8 cellular contexts compared by ENCODE assay signal in genomic region chr12:100154472-100155247, GRCh38. TPM values are rescaled to one million over a fixed set of nuclear protein-coding genes. Genes with fewer than 3 reads are reported as not detected.
A peak's percentile ranks its signal among the peaks of the same experiment; 100 is the strongest.
DNase-seq lines count a peak whose midpoint lies in the region; TF ChIP-seq lines count a peak whose summit lies in the region.

No MANE protein-coding gene starts in this region.

- no peaks in the 10 kb centered on the region for H3K36me3 Mint-ChIP-seq in activated CD4-positive, alpha-beta T cell treated with anti-CD3 and anti-CD28 coated beads, Interleukin-2, amount 10 ng/mL, durations not matched to agents 24 days and 14 days (ENCODE audit: low read depth)

- H3K36me3 ChIP-seq in mesenchymal stem cell (ENCODE audit: control insufficient read depth in 1 of 2, insufficient read depth in 2 of 2, low read depth in 1 of 2, low read length in 2 of 2), result no peaks in the 10 kb centered on the region

- H3K23ac ChIP-seq in mesenchymal stem cell (ENCODE audit: low read length in 2 of 2), result no peak overlapping the region

- H3K27me3 ChIP-seq in dorsolateral prefrontal cortex, result no peaks in the 10 kb centered on the region
- H3K27me3 ChIP-seq in mesenchymal stem cell (ENCODE audit: control insufficient read depth in 1 of 2, insufficient read depth in 1 of 2, low read length in 2 of 2), result no peaks in the 10 kb centered on the region

- H3K27ac Mint-ChIP-seq in activated CD4-positive, alpha-beta T cell treated with anti-CD3 and anti-CD28 coated beads, Interleukin-2, amount 10 ng/mL, durations not matched to agents 24 days and 14 days, result peak overlapping the region; percentile 30

- peak overlapping the region; percentile 81 for H4K8ac ChIP-seq in mesenchymal stem cell (ENCODE audit: low read length)

- H4K91ac ChIP-seq in mesenchymal stem cell (ENCODE audit: low read length), result no peak overlapping the region

- no peaks in the 10 kb centered on the region for H3K27me3 Mint-ChIP-seq in activated CD4-positive, alpha-beta T cell treated with anti-CD3 and anti-CD28 coated beads, Interleukin-2, amount 10 ng/mL, durations not matched to agents 24 days and 14 days

- no peak overlapping the region for H2BK15ac ChIP-seq in mesenchymal stem cell (ENCODE audit: low read depth, poor library complexity, severe bottlenecking)

- no peak overlapping the region for H3K14ac ChIP-seq in mesenchymal stem cell (ENCODE audit: low read length in 2 of 2)

- no peaks in the 10 kb centered on the region for H3K9me3 Mint-ChIP-seq in activated CD4-positive, alpha-beta T cell treated with anti-CD3 and anti-CD28 coated beads, Interleukin-2, amount 10 ng/mL, durations not matched to agents 24 days and 14 days

- TF ChIP-seq CTCF in dorsolateral prefrontal cortex (IDR thresholded peaks at IDR 0.05 in 54 of 56, conservative IDR thresholded peaks at IDR 0.05 in 2 of 56; ENCODE audit: low read depth in 1 of 56, partially characterized antibody in 56 of 56), result peak in 55 of 56 donors; percentile 30 to 72 (median 58)

- H3K4me1 ChIP-seq in mesenchymal stem cell (ENCODE audit: control insufficient read depth, insufficient read depth, low read depth, low read length), result peaks cover 7% of the 10 kb centered on the region

- no peak overlapping the region for H3K4ac ChIP-seq in mesenchymal stem cell (ENCODE audit: low read depth in 1 of 2, low read length in 2 of 2)

- no peak overlapping the region for H2BK120ac ChIP-seq in mesenchymal stem cell (ENCODE audit: low read depth, low read length)

- no peak overlapping the region for H3K4me2 ChIP-seq in mesenchymal stem cell (ENCODE audit: low read length, poor library complexity, severe bottlenecking)

- H3K4me1 Mint-ChIP-seq in activated CD4-positive, alpha-beta T cell treated with anti-CD3 and anti-CD28 coated beads, Interleukin-2, amount 10 ng/mL, durations not matched to agents 24 days and 14 days, result peaks cover 8% of the 10 kb centered on the region

- WGBS in mesenchymal stem cell, result 64% methylated on average over 15 of the region's 15 CpGs

- no peak overlapping the region for H3K4me3 Mint-ChIP-seq in activated CD4-positive, alpha-beta T cell treated with anti-CD3 and anti-CD28 coated beads, Interleukin-2, amount 10 ng/mL, durations not matched to agents 24 days and 14 days

- no peak overlapping the region for H2BK12ac ChIP-seq in mesenchymal stem cell (ENCODE audit: low read length in 2 of 2)

- no peak overlapping the region for H3K18ac ChIP-seq in mesenchymal stem cell (ENCODE audit: low read depth in 1 of 2, low read length in 2 of 2)

- H3K27ac ChIP-seq in dorsolateral prefrontal cortex, result no peak overlapping the region
- H3K27ac ChIP-seq in mesenchymal stem cell (ENCODE audit: low read length, poor library complexity, severe bottlenecking), result no peak overlapping the region

- H3K4me3 ChIP-seq in dorsolateral prefrontal cortex (no peak overlapping the region), mesenchymal stem cell (ENCODE audit: insufficient read depth in 1 of 2, low read depth in 1 of 2, low read length in 2 of 2) (no peak overlapping the region)

- POLR2A ChIA-PET in HEK293T (lab: Yijun Ruan, JAX), result interaction anchor here (1.2 kb wide), 1 partner anchor 11 kb away, joined by 4 read pairs; no protein-coding TSS in a partner anchor

- CTCF ChIA-PET in HEK293T (lab: Yijun Ruan, JAX), result interaction anchor here (0.6 to 1.8 kb wide), 14 partner anchors 9 to 1972 kb away, joined by 3 to 17 read pairs (median 3); partner anchors contain the start of gene ACTR6

- H3K9me3 ChIP-seq in mesenchymal stem cell (ENCODE audit: control insufficient read depth, low read length), result no peaks in the 10 kb centered on the region

- no peak overlapping the region for H2BK5ac ChIP-seq in mesenchymal stem cell (ENCODE audit: low read depth, low read length, poor library complexity, severe bottlenecking)

- no peak overlapping the region for H2AK5ac ChIP-seq in mesenchymal stem cell (ENCODE audit: low read length, severe bottlenecking)

- peak; percentile 49 for DNase-seq in NCI-H1436 (lab: John Stamatoyannopoulos, UW)
- DNase-seq in NCI-H1436 treated with DMSO at 0.1 percent for 48 hours (lab: John Stamatoyannopoulos, UW), result no peak
- peak; percentile 72 for DNase-seq in HEK293T (ENCODE audit: extremely low spot score)
- peak; percentile 46 for DNase-seq in NCI-H2029 (lab: John Stamatoyannopoulos, UW)
- DNase-seq in activated CD4-positive, alpha-beta T cell treated with anti-CD3 and anti-CD28 coated beads, Interleukin-2, amount 10 ng/mL, durations not matched to agents 24 days and 14 days, result peak; percentile 93
- peak in 6 of 10 donors; percentile 16 to 56 (median 36) for DNase-seq in dorsolateral prefrontal cortex
- DNase-seq in mesenchymal stem cell, result peak; percentile 70
- peak; percentile 40 to 60 for DNase-seq in stimulated activated CD8-positive, alpha-beta memory T cell treated with anti-CD3 and anti-CD28 coated beads, Interleukin-4, amount 100 ng/mL, for 4 hours (ENCODE audit: low read depth in 2 of 2, low spot score in 1 of 2)

- H3K9ac ChIP-seq in mesenchymal stem cell (ENCODE audit: low read length), result no peak overlapping the region

- no peaks in the 10 kb centered on the region for H3K79me1 ChIP-seq in mesenchymal stem cell (replicated peaks; ENCODE audit: low read length, poor library complexity, severe bottlenecking)

- intact Hi-C loops in activated CD4-positive, alpha-beta T cell treated with anti-CD3 and anti-CD28 coated beads, Interleukin-2, amount 10 ng/mL, durations not matched to agents 24 days and 14 days (cut with micrococcal nuclease), result loop anchor here (1.0 kb wide), 2 partner anchors 9 to 45 kb away; no protein-coding TSS in a partner anchor
- intact Hi-C loops in dorsolateral prefrontal cortex (cut with DNase I), result no loop called here

- H2AFZ ChIP-seq in mesenchymal stem cell (ENCODE audit: low read depth, low read length), result no peak overlapping the region

TF ChIP-seq in HEK293T, 16 proteins besides CTCF, POLR2A, EP300 and RAD21:
- no peak for TF ChIP-seq FOXK2 (IDR thresholded peaks at IDR 0.05)

RNA-seq across cellular contexts. Expression of gene BLTP3B, which starts 12.0 kb away (rescaled TPM):
- 57.6 and 63.6 TPM in 2 replicates for total RNA-seq in activated CD4-positive, alpha-beta T cell treated with anti-CD3 and anti-CD28 coated beads, Interleukin-2, amount 10 ng/mL, durations not matched to agents 24 days and 14 days
- 10 to 100 TPM; 39.2 to 87.7 (median 60.5) TPM for total RNA-seq in dorsolateral prefrontal cortex
- 14.1 TPM for polyA plus RNA-seq in mesenchymal stem cell (2013, experiment 1 of 2)
- polyA plus RNA-seq in mesenchymal stem cell (2013, experiment 2 of 2), result 12.8 TPM

RNA-seq across cellular contexts. Expression of gene ACTR6, which starts 46.0 kb away (rescaled TPM):
- 33.7 and 37.4 TPM in 2 replicates for total RNA-seq in activated CD4-positive, alpha-beta T cell treated with anti-CD3 and anti-CD28 coated beads, Interleukin-2, amount 10 ng/mL, durations not matched to agents 24 days and 14 days
- 10 to 100 TPM; 26.5 to 71.6 (median 48.8) TPM for total RNA-seq in dorsolateral prefrontal cortex
- 10.0 TPM for polyA plus RNA-seq in mesenchymal stem cell (2013, experiment 1 of 2)
- polyA plus RNA-seq in mesenchymal stem cell (2013, experiment 2 of 2), result 10.5 TPM
